In genomic region chr7:139991267-139991666, GRCh38 we compare ENCODE assay signal across 1 cellular context.
A peak's percentile ranks its signal among the peaks of the same experiment; 100 is the strongest.
TF ChIP-seq lines count a peak whose summit lies in the region.

No MANE protein-coding gene starts in this region.

TF ChIP-seq in HepG2, 621 proteins besides CTCF, POLR2A, EP300 and RAD21 (continued from another document):
- TF ChIP-seq NR2F6 (IDR thresholded peaks at IDR 0.05) (no peak), NR2F6 (CRISPR knock-in tag; IDR thresholded peaks at IDR 0.05) (peak; percentile 64), THAP11 (CRISPR knock-in tag; IDR thresholded peaks at IDR 0.05) (no peak), SALL2 (CRISPR knock-in tag; IDR thresholded peaks at IDR 0.05) (no peak), ARID5B (CRISPR knock-in tag; IDR thresholded peaks at IDR 0.05) (peak; percentile 37), CHCHD3 (CRISPR knock-in tag; IDR thresholded peaks at IDR 0.05) (no peak), FOSL2 (CRISPR knock-in tag; IDR thresholded peaks at IDR 0.05) (peak; percentile 85), KLF11 (CRISPR knock-in tag; IDR thresholded peaks at IDR 0.05) (no peak), SOX5 (CRISPR knock-in tag; IDR thresholded peaks at IDR 0.05; ENCODE audit: borderline replicate concordance) (peak; percentile 89), ZFP41 (CRISPR knock-in tag; IDR thresholded peaks at IDR 0.05; ENCODE audit: borderline replicate concordance) (no peak), FOXP1 (IDR thresholded peaks at IDR 0.05) (no peak), FOXP1 (CRISPR knock-in tag; IDR thresholded peaks at IDR 0.05) (peak; percentile 37; the same call in 1 of the 2 replicates), ZNF484 (CRISPR knock-in tag; IDR thresholded peaks at IDR 0.05; ENCODE audit: borderline replicate concordance, low read depth) (no peak), GABPB1 (CRISPR knock-in tag; IDR thresholded peaks at IDR 0.05) (no peak), ESRRA (CRISPR knock-in tag; IDR thresholded peaks at IDR 0.05; ENCODE audit: low read depth) (peak; percentile 75), NR2F1 (CRISPR knock-in tag; IDR thresholded peaks at IDR 0.05) (peak; percentile 10 to 18; a peak in 1 of 4 replicates), ELF3 (CRISPR knock-in tag; IDR thresholded peaks at IDR 0.05) (0 out of 2 replicates have a peak, but pooled peaks have one; percentile 14), SALL1 (CRISPR knock-in tag; IDR thresholded peaks at IDR 0.05) (peak; percentile 31; the same call in 1 of the 2 replicates), GATAD2A (CRISPR knock-in tag; IDR thresholded peaks at IDR 0.05) (peak; percentile 48; the same call in 1 of the 2 replicates), KAT2B (IDR thresholded peaks at IDR 0.05; ENCODE audit: borderline replicate concordance, low read depth, low read length) (peak; percentile 3; the same call in 1 of the 2 replicates), HES4 (CRISPR knock-in tag; IDR thresholded peaks at IDR 0.05; ENCODE audit: borderline replicate concordance) (no peak), ZNF703 (CRISPR knock-in tag; IDR thresholded peaks at IDR 0.05; ENCODE audit: borderline replicate concordance) (no peak), SRSF1 (optimal IDR thresholded peaks at IDR 0.05; ENCODE audit: low read depth, low read length) (no peak), RARA (CRISPR knock-in tag; IDR thresholded peaks at IDR 0.05) (peak; percentile 83), SOX13 (IDR thresholded peaks at IDR 0.05) (no peak), SOX13 (CRISPR knock-in tag; conservative IDR thresholded peaks at IDR 0.05 in 1 of 2, IDR thresholded peaks at IDR 0.05 in 1 of 2) (peak in 1 of 2 experiments; percentile 76; a peak in 2 of 4 replicates), ATF5 (CRISPR knock-in tag; IDR thresholded peaks at IDR 0.05; ENCODE audit: low read depth) (no peak), ZNF772 (CRISPR knock-in tag; IDR thresholded peaks at IDR 0.05) (no peak), BRD4 (CRISPR knock-in tag; IDR thresholded peaks at IDR 0.05) (no peak), ZC3H13 (CRISPR knock-in tag; IDR thresholded peaks at IDR 0.05) (no peak), FOXA3 (CRISPR knock-in tag; IDR thresholded peaks at IDR 0.05) (peak; percentile 65), PATZ1 (CRISPR knock-in tag; IDR thresholded peaks at IDR 0.05) (peak; percentile 54), JUN (CRISPR knock-in tag; IDR thresholded peaks at IDR 0.05) (peak; percentile 62; the same call in 1 of the 2 replicates)
- TF ChIP-seq, protein P1, sequence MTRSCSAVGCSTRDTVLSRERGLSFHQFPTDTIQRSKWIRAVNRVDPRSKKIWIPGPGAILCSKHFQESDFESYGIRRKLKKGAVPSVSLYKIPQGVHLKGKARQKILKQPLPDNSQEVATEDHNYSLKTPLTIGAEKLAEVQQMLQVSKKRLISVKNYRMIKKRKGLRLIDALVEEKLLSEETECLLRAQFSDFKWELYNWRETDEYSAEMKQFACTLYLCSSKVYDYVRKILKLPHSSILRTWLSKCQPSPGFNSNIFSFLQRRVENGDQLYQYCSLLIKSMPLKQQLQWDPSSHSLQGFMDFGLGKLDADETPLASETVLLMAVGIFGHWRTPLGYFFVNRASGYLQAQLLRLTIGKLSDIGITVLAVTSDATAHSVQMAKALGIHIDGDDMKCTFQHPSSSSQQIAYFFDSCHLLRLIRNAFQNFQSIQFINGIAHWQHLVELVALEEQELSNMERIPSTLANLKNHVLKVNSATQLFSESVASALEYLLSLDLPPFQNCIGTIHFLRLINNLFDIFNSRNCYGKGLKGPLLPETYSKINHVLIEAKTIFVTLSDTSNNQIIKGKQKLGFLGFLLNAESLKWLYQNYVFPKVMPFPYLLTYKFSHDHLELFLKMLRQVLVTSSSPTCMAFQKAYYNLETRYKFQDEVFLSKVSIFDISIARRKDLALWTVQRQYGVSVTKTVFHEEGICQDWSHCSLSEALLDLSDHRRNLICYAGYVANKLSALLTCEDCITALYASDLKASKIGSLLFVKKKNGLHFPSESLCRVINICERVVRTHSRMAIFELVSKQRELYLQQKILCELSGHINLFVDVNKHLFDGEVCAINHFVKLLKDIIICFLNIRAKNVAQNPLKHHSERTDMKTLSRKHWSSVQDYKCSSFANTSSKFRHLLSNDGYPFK (CRISPR knock-in tag; IDR thresholded peaks at IDR 0.05; ENCODE audit: borderline replicate concordance) = peak; percentile 44; the same call in 1 of the 2 replicates
- TF ChIP-seq, protein P2, sequence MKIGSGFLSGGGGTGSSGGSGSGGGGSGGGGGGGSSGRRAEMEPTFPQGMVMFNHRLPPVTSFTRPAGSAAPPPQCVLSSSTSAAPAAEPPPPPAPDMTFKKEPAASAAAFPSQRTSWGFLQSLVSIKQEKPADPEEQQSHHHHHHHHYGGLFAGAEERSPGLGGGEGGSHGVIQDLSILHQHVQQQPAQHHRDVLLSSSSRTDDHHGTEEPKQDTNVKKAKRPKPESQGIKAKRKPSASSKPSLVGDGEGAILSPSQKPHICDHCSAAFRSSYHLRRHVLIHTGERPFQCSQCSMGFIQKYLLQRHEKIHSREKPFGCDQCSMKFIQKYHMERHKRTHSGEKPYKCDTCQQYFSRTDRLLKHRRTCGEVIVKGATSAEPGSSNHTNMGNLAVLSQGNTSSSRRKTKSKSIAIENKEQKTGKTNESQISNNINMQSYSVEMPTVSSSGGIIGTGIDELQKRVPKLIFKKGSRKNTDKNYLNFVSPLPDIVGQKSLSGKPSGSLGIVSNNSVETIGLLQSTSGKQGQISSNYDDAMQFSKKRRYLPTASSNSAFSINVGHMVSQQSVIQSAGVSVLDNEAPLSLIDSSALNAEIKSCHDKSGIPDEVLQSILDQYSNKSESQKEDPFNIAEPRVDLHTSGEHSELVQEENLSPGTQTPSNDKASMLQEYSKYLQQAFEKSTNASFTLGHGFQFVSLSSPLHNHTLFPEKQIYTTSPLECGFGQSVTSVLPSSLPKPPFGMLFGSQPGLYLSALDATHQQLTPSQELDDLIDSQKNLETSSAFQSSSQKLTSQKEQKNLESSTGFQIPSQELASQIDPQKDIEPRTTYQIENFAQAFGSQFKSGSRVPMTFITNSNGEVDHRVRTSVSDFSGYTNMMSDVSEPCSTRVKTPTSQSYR (CRISPR knock-in tag; IDR thresholded peaks at IDR 0.05; ENCODE audit: borderline replicate concordance) = 0 out of 2 replicates have a peak, but pooled peaks have one; percentile 26
- TF ChIP-seq, protein P3, sequence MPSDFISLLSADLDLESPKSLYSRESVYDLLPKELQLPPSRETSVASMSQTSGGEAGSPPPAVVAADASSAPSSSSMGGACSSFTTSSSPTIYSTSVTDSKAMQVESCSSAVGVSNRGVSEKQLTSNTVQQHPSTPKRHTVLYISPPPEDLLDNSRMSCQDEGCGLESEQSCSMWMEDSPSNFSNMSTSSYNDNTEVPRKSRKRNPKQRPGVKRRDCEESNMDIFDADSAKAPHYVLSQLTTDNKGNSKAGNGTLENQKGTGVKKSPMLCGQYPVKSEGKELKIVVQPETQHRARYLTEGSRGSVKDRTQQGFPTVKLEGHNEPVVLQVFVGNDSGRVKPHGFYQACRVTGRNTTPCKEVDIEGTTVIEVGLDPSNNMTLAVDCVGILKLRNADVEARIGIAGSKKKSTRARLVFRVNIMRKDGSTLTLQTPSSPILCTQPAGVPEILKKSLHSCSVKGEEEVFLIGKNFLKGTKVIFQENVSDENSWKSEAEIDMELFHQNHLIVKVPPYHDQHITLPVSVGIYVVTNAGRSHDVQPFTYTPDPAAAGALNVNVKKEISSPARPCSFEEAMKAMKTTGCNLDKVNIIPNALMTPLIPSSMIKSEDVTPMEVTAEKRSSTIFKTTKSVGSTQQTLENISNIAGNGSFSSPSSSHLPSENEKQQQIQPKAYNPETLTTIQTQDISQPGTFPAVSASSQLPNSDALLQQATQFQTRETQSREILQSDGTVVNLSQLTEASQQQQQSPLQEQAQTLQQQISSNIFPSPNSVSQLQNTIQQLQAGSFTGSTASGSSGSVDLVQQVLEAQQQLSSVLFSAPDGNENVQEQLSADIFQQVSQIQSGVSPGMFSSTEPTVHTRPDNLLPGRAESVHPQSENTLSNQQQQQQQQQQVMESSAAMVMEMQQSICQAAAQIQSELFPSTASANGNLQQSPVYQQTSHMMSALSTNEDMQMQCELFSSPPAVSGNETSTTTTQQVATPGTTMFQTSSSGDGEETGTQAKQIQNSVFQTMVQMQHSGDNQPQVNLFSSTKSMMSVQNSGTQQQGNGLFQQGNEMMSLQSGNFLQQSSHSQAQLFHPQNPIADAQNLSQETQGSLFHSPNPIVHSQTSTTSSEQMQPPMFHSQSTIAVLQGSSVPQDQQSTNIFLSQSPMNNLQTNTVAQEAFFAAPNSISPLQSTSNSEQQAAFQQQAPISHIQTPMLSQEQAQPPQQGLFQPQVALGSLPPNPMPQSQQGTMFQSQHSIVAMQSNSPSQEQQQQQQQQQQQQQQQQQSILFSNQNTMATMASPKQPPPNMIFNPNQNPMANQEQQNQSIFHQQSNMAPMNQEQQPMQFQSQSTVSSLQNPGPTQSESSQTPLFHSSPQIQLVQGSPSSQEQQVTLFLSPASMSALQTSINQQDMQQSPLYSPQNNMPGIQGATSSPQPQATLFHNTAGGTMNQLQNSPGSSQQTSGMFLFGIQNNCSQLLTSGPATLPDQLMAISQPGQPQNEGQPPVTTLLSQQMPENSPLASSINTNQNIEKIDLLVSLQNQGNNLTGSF (CRISPR knock-in tag; IDR thresholded peaks at IDR 0.05) = no peak
TF ChIP-seq in HepG2: peak in this region for 28.
